24 cellular contexts compared by ENCODE assay signal in genomic region chr16:66441586-66442375, GRCh38. TPM values are rescaled to one million over a fixed set of nuclear protein-coding genes. Genes with fewer than 3 reads are reported as not detected.
A peak's percentile ranks its signal among the peaks of the same experiment; 100 is the strongest.
DNase-seq lines count a peak whose midpoint lies in the region; ATAC-seq, FAIRE-seq and TF ChIP-seq lines count a peak whose summit lies in the region.
"Had no signal": no experiment of that assay in that cellular context is flagged by ENCODE, and none has a peak within 500 bp of the region (broad histone marks: within the 10 kb centered on the region; RNA-seq: fewer than 3 reads in every experiment).

No MANE protein-coding gene starts in this region.

- FAIRE-seq in small intestine (lab: Jason Lieb, UNC), result no peak
- FAIRE-seq: GM12878 had no signal

- H3K4me1 ChIP-seq in right atrium auricular region, result no peaks in the 10 kb centered on the region
- no peaks in the 10 kb centered on the region for H3K4me1 ChIP-seq in small intestine (ENCODE audit: control insufficient read depth in 2 of 2, insufficient read depth in 1 of 2, low read depth in 1 of 2, low read length in 1 of 2)
- H3K4me1 ChIP-seq: testis had no signal

- H3K4me3 ChIP-seq in right atrium auricular region (no peak overlapping the region), fibroblast of mammary gland (ENCODE audit: control insufficient read depth, low read depth, low read length) (no peak overlapping the region), small intestine (ENCODE audit: low read depth in 1 of 2, low read length in 2 of 2) (no peak overlapping the region)
- H3K4me3 ChIP-seq: GM12878, testis had no signal

- no peak for ATAC-seq in activated naive CD4-positive, alpha-beta T cell treated with anti-CD3 and anti-CD28 coated beads, Interleukin-2, amount 50 U/mL, for 72 hours
- ATAC-seq: activated CD4-positive, alpha-beta T cell treated with anti-CD3 and anti-CD28 coated beads for 36 hours; activated T-helper 17 cell treated with anti-CD3 and anti-CD28 coated beads, Interleukin-2, amount 50 U/mL, for 72 hours; esophagus mucosa; GM12878; left ventricle myocardium superior; stimulated activated naive B cell treated with anti-CD40 and anti-IgM and Interleukin-4, amounts not matched to agents 10 μg/mL and 1 μg/mL and 100 μg/mL, for 72 hours had no signal

- intact Hi-C loops in cardiac septum (cut with DNase I), result no loop called here

- TF ChIP-seq CTCF in right atrium auricular region (IDR thresholded peaks at IDR 0.05) (no peak), fibroblast of mammary gland (conservative IDR thresholded peaks at IDR 0.05; ENCODE audit: control insufficient read depth, insufficient read depth, low read depth, low read length) (no peak)

- H3K36me3 ChIP-seq in right atrium auricular region (no peaks in the 10 kb centered on the region), small intestine (ENCODE audit: control insufficient read depth in 2 of 2, insufficient read depth in 2 of 2, low read length in 2 of 2) (no peaks in the 10 kb centered on the region)

- H3K27ac Mint-ChIP-seq in activated naive CD4-positive, alpha-beta T cell treated with anti-CD3 and anti-CD28 coated beads, Interleukin-2, amount 50 U/mL, for 72 hours, result no peak overlapping the region
- H3K27ac Mint-ChIP-seq: activated CD4-positive, alpha-beta T cell treated with anti-CD3 and anti-CD28 coated beads for 36 hours; activated T-helper 17 cell treated with anti-CD3 and anti-CD28 coated beads, Interleukin-2, amount 50 U/mL, for 72 hours; nephron progenitor cell; stimulated activated naive B cell treated with anti-CD40 and anti-IgM and Interleukin-4, amounts not matched to agents 10 μg/mL and 1 μg/mL and 100 μg/mL, for 72 hours had no signal

- no peaks in the 10 kb centered on the region for H3K9me3 Mint-ChIP-seq in activated naive CD4-positive, alpha-beta T cell treated with anti-CD3 and anti-CD28 coated beads, Interleukin-2, amount 50 U/mL, for 72 hours
- H3K9me3 Mint-ChIP-seq: activated T-helper 17 cell treated with anti-CD3 and anti-CD28 coated beads, Interleukin-2, amount 50 U/mL, for 72 hours; nephron progenitor cell; stimulated activated naive B cell treated with anti-CD40 and anti-IgM and Interleukin-4, amounts not matched to agents 10 μg/mL and 1 μg/mL and 100 μg/mL, for 72 hours had no signal

- DNase-seq in cardiac septum (ENCODE audit: low spot score) (peak; percentile 56), right atrium auricular region (ENCODE audit: low spot score) (no peak), amniotic epithelial cell (ENCODE audit: low read depth) (peak; percentile 19), fibroblast of mammary gland (ENCODE audit: low read depth) (peak; percentile 55), middle frontal gyrus (ENCODE audit: extremely low spot score, low spot score) (no peak), NCI-H2171 treated with DMSO at 0.1 percent for 48 hours (lab: John Stamatoyannopoulos, UW) (no peak), small intestine (no peak)
- DNase-seq in activated naive CD4-positive, alpha-beta T cell treated with anti-CD3 and anti-CD28 coated beads, Interleukin-2, amount 50 U/mL, for 72 hours (ENCODE audit: low spot score in 2 of 2), result no peak
- DNase-seq: activated CD4-positive, alpha-beta T cell treated with anti-CD3 and anti-CD28 coated beads for 36 hours; central memory CD4-positive, alpha-beta T cell; DMS 273 treated with DMSO at 0.1 percent for 48 hours; GF-D8; left ventricle myocardium superior; NCI-H1092; NCI-H2081; NCI-H510A; nephron progenitor cell; stimulated activated naive B cell treated with anti-CD40 and anti-IgM and Interleukin-4, amounts not matched to agents 10 μg/mL and 1 μg/mL and 100 μg/mL, for 72 hours; testis had no signal

- H3K9me3 ChIP-seq in right atrium auricular region, result no peaks in the 10 kb centered on the region
- H3K9me3 ChIP-seq in small intestine (ENCODE audit: control insufficient read depth, low read depth), result no peaks in the 10 kb centered on the region
- H3K9me3 ChIP-seq: testis had no signal

- H3K36me3 Mint-ChIP-seq in activated naive CD4-positive, alpha-beta T cell treated with anti-CD3 and anti-CD28 coated beads, Interleukin-2, amount 50 U/mL, for 72 hours, result no peaks in the 10 kb centered on the region
- H3K36me3 Mint-ChIP-seq: stimulated activated naive B cell treated with anti-CD40 and anti-IgM and Interleukin-4, amounts not matched to agents 10 μg/mL and 1 μg/mL and 100 μg/mL, for 72 hours had no signal

- H3K27me3 ChIP-seq in right atrium auricular region, result no peaks in the 10 kb centered on the region
- H3K27me3 ChIP-seq in small intestine (ENCODE audit: control insufficient read depth in 2 of 2, insufficient read depth in 2 of 2, low read length in 2 of 2), result peaks cover 0 to 6% of the 10 kb centered on the region in 2 donors
- H3K27me3 ChIP-seq: testis had no signal

- WGBS in small intestine, 3 donors, result 60 to 77% (median 68%) methylated on average over 7 of the region's 7 CpGs

- H3K27ac ChIP-seq in right atrium auricular region (no peak overlapping the region), small intestine (ENCODE audit: low read depth in 1 of 2, low read length in 1 of 2) (no peak overlapping the region)
- H3K27ac ChIP-seq: testis had no signal

RNA-seq across cellular contexts. Expression of gene BEAN1, which starts 14.7 kb away (rescaled TPM):
- 2.8 TPM for total RNA-seq in cardiac septum
- under 1 TPM; 0.48 to 0.75 TPM for total RNA-seq in right atrium auricular region
- not detected for total RNA-seq in activated naive CD4-positive, alpha-beta T cell treated with anti-CD3 and anti-CD28 coated beads, Interleukin-2, amount 50 U/mL, for 72 hours
- polyA plus RNA-seq in small intestine, result under 1 TPM in 1 of 3 donors, not detected in 2; 0.64 TPM
- total RNA-seq: activated CD4-positive, alpha-beta T cell treated with anti-CD3 and anti-CD28 coated beads for 36 hours; activated T-helper 17 cell treated with anti-CD3 and anti-CD28 coated beads, Interleukin-2, amount 50 U/mL, for 72 hours; GM12878; HT-29; mononuclear cell had no signal
- polyA plus RNA-seq: GM12878 had no signal

Comparison
In these comparisons a context has a peak if more than half of its experiments do, and no peak if none do; other contexts are left out.
1. DNase-seq: peak in cardiac septum (single experiment), amniotic epithelial cell (single experiment) and fibroblast of mammary gland (single experiment); none in right atrium auricular region (single experiment), activated naive CD4-positive, alpha-beta T cell treated with anti-CD3 and anti-CD28 coated beads, Interleukin-2, amount 50 U/mL, for 72 hours (0 of 2), middle frontal gyrus (single experiment), NCI-H2171 treated with DMSO at 0.1 percent for 48 hours (single experiment) and small intestine (single experiment).